8 cellular contexts compared by ENCODE assay signal in the genomic region with DNA sequence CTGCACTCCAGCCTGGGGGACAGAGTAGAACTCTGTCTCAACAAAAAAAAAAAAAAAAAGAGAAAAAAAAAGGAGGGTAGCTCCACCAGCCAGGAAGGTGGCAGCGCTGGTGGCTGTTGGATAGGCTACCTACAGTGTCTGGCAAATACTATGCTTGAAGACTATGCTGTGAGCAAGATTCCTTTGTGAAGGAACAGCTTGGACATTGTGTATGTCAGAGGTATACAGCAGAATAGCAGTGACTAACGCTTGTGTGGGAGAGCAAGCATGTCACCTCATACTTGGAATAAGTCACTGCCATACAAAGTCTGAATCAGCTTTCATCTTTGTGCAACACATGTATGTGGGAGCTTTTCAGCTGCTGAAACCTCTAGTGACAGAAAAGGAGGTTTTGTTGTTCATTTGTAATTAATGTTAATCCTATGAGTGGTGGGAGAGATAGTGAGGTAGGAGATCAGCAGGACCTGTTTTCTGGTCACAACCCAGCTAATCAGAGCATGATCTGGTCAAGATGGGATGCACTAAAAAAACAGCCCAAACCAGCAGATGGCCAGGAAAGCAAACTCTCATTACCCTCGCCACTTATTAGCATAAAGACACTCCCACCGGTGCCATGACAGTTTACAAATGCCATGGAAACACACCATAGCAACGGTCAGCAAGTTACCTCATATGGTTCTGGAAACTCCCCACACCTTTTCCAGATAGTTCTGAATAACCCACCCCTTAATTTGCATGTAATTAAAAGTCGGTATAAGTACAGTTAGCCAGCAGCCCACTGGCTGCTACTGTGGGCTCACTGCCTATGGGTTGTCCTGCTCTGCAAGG. TPM values are rescaled to one million over a fixed set of nuclear protein-coding genes. Genes with fewer than 3 reads are reported as not detected.
A peak's percentile ranks its signal among the peaks of the same experiment; 100 is the strongest.
DNase-seq lines count a peak whose midpoint lies in the region; ATAC-seq and TF ChIP-seq lines count a peak whose summit lies in the region.
"Had no signal": no experiment of that assay in that cellular context is flagged by ENCODE, and none has a peak within 500 bp of the region (broad histone marks: within the 10 kb centered on the region; RNA-seq: fewer than 3 reads in every experiment).

No MANE protein-coding gene starts in this region.

- H3K4me3 ChIP-seq in mammary epithelial cell (replicated peaks in 1 of 3; ENCODE audit: insufficient read depth in 1 of 3, low read depth in 2 of 3, low read length in 3 of 3) (no peak overlapping the region), psoas muscle (no peak overlapping the region)

- in situ Hi-C loops in mammary epithelial cell (cut with MboI; ENCODE audit: low sequenced_read_pairs in 2 of 2), result no loop called here

- no TSS peak for BruUV-seq in mammary epithelial cell (replicated peaks; lab: Mats Ljungman, UMichigan)

- intact Hi-C loops in mammary epithelial cell (cut with micrococcal nuclease), result loop anchor here (2.0 kb wide), 1 partner anchor 56 kb away; a partner anchor contains a TSS
- intact Hi-C loops in psoas muscle (cut with DNase I), result no loop called here

- TF ChIP-seq RAD21 in Ishikawa (IDR thresholded peaks at IDR 0.05; ENCODE audit: low read depth), result no peak

- DNase-seq in mammary epithelial cell (peak; percentile 89), psoas muscle (no peak), midbrain (lab: John Stamatoyannopoulos, UW) (no peak), NCI-H1436 (lab: John Stamatoyannopoulos, UW) (no peak)

- H3K27ac ChIP-seq in mammary epithelial cell (ENCODE audit: insufficient read depth, low read depth, low read length) (peak overlapping the region; percentile 52), psoas muscle (no peak overlapping the region)

- H3K9me3 ChIP-seq in mammary epithelial cell (replicated peaks; ENCODE audit: insufficient read depth, low read length) (no peaks in the 10 kb centered on the region), psoas muscle (no peaks in the 10 kb centered on the region)

- no peaks in the 10 kb centered on the region for H3K27me3 ChIP-seq in mammary epithelial cell (ENCODE audit: insufficient read depth, low read length)
- H3K27me3 ChIP-seq in psoas muscle (ENCODE audit: insufficient read depth in 3 of 3, low read length in 2 of 3), result no peaks in the 10 kb centered on the region

- no peaks in the 10 kb centered on the region for H3K79me2 ChIP-seq in mammary epithelial cell (ENCODE audit: insufficient read depth, low read length)

- no peak overlapping the region for H3K9ac ChIP-seq in mammary epithelial cell (ENCODE audit: insufficient read depth, low read length)

- H2AFZ ChIP-seq in mammary epithelial cell (ENCODE audit: low read depth, low read length), result no peak overlapping the region

- H3K4me1 ChIP-seq in mammary epithelial cell (ENCODE audit: insufficient read depth, low read length) (peaks cover 19% of the 10 kb centered on the region), psoas muscle (no peaks in the 10 kb centered on the region)

- H4K20me1 ChIP-seq in mammary epithelial cell (ENCODE audit: insufficient read depth, low read length), result no peaks in the 10 kb centered on the region

- peak; percentile 63 for ATAC-seq in GM18508 (IDR thresholded peaks at IDR 0.05; ENCODE audit: insufficient read depth, unreplicated experiment)
- ATAC-seq in psoas muscle, result peak; percentile 60 to 78 (median 71)
- no peak for ATAC-seq in GM21717 (IDR thresholded peaks at IDR 0.05; ENCODE audit: unreplicated experiment)

- TF ChIP-seq EP300 in Ishikawa (IDR thresholded peaks at IDR 0.05; ENCODE audit: borderline replicate concordance), result no peak

- CTCF ChIA-PET in mammary epithelial cell (lab: Charles Lee; ENCODE audit: low non-redundant PET), result interaction anchor here (0.6 kb wide), 1 partner anchor 244 kb away, joined by 3 read pairs; no protein-coding TSS in a partner anchor

- H3K4me2 ChIP-seq in mammary epithelial cell (ENCODE audit: insufficient read depth, low read depth, low read length), result peak overlapping the region; percentile 24

- WGBS in mammary epithelial cell (ENCODE audit: low coverage, missing lambda C conversion rate), result 19% methylated on average over 6 of the region's 6 CpGs
- 34 to 49% (median 48%) methylated on average over 6 of the region's 6 CpGs for WGBS in psoas muscle, 3 donors

- dilution Hi-C loops in mammary epithelial cell (cut with HindIII; ENCODE audit: low sequenced_read_pairs), result no loop called here

- no peaks in the 10 kb centered on the region for H3K36me3 ChIP-seq in mammary epithelial cell (ENCODE audit: insufficient read depth, low read length)
- no peaks in the 10 kb centered on the region for H3K36me3 ChIP-seq in psoas muscle (ENCODE audit: insufficient read depth in 1 of 2, low read depth in 1 of 2)

- no peak for TF ChIP-seq CTCF in mammary epithelial cell (conservative IDR thresholded peaks at IDR 0.05 in 1 of 2, IDR thresholded peaks at IDR 0.05 in 1 of 2; ENCODE audit: extremely low read depth in 1 of 2, insufficient read depth in 1 of 2, low read depth in 1 of 2, low read length in 2 of 2)
- no peak for TF ChIP-seq CTCF in psoas muscle (IDR thresholded peaks at IDR 0.05)

TF ChIP-seq in Ishikawa, 13 proteins besides CTCF, POLR2A, EP300 and RAD21:
- peak; percentile 68; the same call in 1 of the 2 replicates for TF ChIP-seq YY1 (IDR thresholded peaks at IDR 0.05; ENCODE audit: low read depth)
- TF ChIP-seq, protein P1, sequence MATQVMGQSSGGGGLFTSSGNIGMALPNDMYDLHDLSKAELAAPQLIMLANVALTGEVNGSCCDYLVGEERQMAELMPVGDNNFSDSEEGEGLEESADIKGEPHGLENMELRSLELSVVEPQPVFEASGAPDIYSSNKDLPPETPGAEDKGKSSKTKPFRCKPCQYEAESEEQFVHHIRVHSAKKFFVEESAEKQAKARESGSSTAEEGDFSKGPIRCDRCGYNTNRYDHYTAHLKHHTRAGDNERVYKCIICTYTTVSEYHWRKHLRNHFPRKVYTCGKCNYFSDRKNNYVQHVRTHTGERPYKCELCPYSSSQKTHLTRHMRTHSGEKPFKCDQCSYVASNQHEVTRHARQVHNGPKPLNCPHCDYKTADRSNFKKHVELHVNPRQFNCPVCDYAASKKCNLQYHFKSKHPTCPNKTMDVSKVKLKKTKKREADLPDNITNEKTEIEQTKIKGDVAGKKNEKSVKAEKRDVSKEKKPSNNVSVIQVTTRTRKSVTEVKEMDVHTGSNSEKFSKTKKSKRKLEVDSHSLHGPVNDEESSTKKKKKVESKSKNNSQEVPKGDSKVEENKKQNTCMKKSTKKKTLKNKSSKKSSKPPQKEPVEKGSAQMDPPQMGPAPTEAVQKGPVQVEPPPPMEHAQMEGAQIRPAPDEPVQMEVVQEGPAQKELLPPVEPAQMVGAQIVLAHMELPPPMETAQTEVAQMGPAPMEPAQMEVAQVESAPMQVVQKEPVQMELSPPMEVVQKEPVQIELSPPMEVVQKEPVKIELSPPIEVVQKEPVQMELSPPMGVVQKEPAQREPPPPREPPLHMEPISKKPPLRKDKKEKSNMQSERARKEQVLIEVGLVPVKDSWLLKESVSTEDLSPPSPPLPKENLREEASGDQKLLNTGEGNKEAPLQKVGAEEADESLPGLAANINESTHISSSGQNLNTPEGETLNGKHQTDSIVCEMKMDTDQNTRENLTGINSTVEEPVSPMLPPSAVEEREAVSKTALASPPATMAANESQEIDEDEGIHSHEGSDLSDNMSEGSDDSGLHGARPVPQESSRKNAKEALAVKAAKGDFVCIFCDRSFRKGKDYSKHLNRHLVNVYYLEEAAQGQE (IDR thresholded peaks at IDR 0.05; ENCODE audit: low read depth), result no peak
- no peak for TF ChIP-seq CREB1 (IDR thresholded peaks at IDR 0.05; ENCODE audit: low read depth)
- TF ChIP-seq NFIC (IDR thresholded peaks at IDR 0.05), result no peak

RNA-seq across cellular contexts. Expression of a gene that starts 6.8 kb away (rescaled TPM):
- total RNA-seq in mammary epithelial cell (not detected), psoas muscle (under 1 TPM in 2 of 4 donors, not detected in 2; 0.07 to 0.42 TPM)
- polyA plus RNA-seq in mammary epithelial cell (not detected), psoas muscle (under 1 TPM in 2 of 3 donors, not detected in 1; 0.01 to 0.05 TPM)
- polyA minus RNA-seq in mammary epithelial cell, result not detected
- total RNA-seq: fibroblast of lung had no signal
- polyA plus RNA-seq: fibroblast of lung had no signal

RNA-seq across cellular contexts. Expression of a gene that starts 31.4 kb away (rescaled TPM):
- under 1 TPM in 1 of 2 donors, not detected in 1; 0.16 TPM for total RNA-seq in mammary epithelial cell
- polyA plus RNA-seq in mammary epithelial cell, result 0.25 TPM
- not detected for polyA minus RNA-seq in mammary epithelial cell
- total RNA-seq in psoas muscle, result 1 to 10 TPM; 1.7 to 2.6 (median 2.1) TPM
- under 1 TPM; 0.34 to 0.70 (median 0.39) TPM for polyA plus RNA-seq in psoas muscle
- polyA plus RNA-seq: fibroblast of lung had no signal

RNA-seq across cellular contexts. Expression of a gene that starts 41.8 kb away (rescaled TPM):
- total RNA-seq in mammary epithelial cell, result not detected
- not detected for polyA plus RNA-seq in mammary epithelial cell
- not detected for polyA minus RNA-seq in mammary epithelial cell
- total RNA-seq in psoas muscle, result 1,000 to 10,000 TPM; 1,027 to 1,232 (median 1,156) TPM
- 1,000 to 10,000 TPM; 1,633 to 3,792 (median 3,386) TPM for polyA plus RNA-seq in psoas muscle
- total RNA-seq: fibroblast of lung had no signal
- polyA plus RNA-seq: fibroblast of lung had no signal

RNA-seq across cellular contexts. Expression of a gene that starts 56.2 kb away (rescaled TPM):
- total RNA-seq in mammary epithelial cell, result under 1 TPM; 0.09 to 0.17 TPM
- polyA plus RNA-seq in mammary epithelial cell, result 0.06 TPM
- polyA minus RNA-seq in mammary epithelial cell, result not detected
- 1 to 10 TPM in 1 of 4 donors, under 1 TPM in 3; 0.32 to 1.8 (median 0.93) TPM for total RNA-seq in psoas muscle
- polyA plus RNA-seq in psoas muscle, result 1 to 10 TPM in 1 of 3 donors, under 1 TPM in 2; 0.17 to 1.5 (median 0.30) TPM

Comparison
In these comparisons a context has a peak if more than half of its experiments do, and no peak if none do; other contexts are left out.
1. RNA of a gene that starts 41.8 kb away (total RNA-seq): 1,027 to 1,232 TPM in psoas muscle; not detected in mammary epithelial cell; every median in the first group is over 1,000 times any median in the second.